Comparison of ENCODE assay signal across 11 cellular contexts in the genomic region with DNA sequence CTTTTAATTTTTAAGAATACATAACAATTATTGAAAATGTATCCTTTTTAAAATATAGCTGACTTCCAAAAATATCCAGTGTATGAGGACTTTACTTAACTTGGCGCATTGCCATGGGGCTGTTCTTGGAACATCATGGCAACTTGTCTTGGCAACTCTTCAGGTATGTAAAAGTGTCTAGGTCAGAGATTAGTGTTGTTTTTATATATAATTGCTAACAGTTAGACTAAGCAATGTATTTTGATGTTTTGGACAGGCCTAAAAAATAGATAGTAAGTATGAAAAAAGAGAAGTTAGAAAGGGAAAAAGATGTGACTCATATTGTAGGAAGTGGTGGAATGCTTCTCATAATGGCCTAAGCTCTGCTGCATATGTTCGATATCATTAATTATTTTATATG.
DNase-seq lines count a peak whose midpoint lies in the region; ATAC-seq and TF ChIP-seq lines count a peak whose summit lies in the region.
"Had no signal": no experiment of that assay in that cellular context is flagged by ENCODE, and none has a peak within 500 bp of the region (broad histone marks: within the 10 kb centered on the region; RNA-seq: fewer than 3 reads in every experiment).

No MANE protein-coding gene starts in this region.

- peak; percentile 20 for DNase-seq in DMS53 (lab: John Stamatoyannopoulos, UW)
- no peak for DNase-seq in DMS53 treated with DMSO at 0.1 percent for 48 hours (lab: John Stamatoyannopoulos, UW; ENCODE audit: unreplicated experiment)
- DNase-seq in RPMI7951 (ENCODE audit: low read depth) = peak; percentile 31
- DNase-seq in fibroblast of gingiva (ENCODE audit: low read depth) = peak; percentile 86
- peak; percentile 85 for DNase-seq in retinal pigment epithelial cell (ENCODE audit: low read depth)
- DNase-seq: activated naive CD8-positive, alpha-beta T cell treated with anti-CD3 and anti-CD28 coated beads, Interleukin-2, amount 10 ng/mL, durations not matched to agents 7 days and 5 days; NCI-H526 had no signal

- no peak overlapping the region for H3K4me3 ChIP-seq in retinal pigment epithelial cell (ENCODE audit: low read length)
- H3K4me3 ChIP-seq: GM12878 had no signal

- no peak for ATAC-seq in GM21619 (IDR thresholded peaks at IDR 0.05; ENCODE audit: unreplicated experiment)
- no peak for ATAC-seq in HG03469 (IDR thresholded peaks at IDR 0.05; ENCODE audit: unreplicated experiment)
- no peak for ATAC-seq in GM18861 (IDR thresholded peaks at IDR 0.05; ENCODE audit: unreplicated experiment)
- ATAC-seq: GM12878 had no signal

- no peak for TF ChIP-seq CTCF in retinal pigment epithelial cell (conservative IDR thresholded peaks at IDR 0.05; ENCODE audit: low read depth, low read length)
